ENCODE assay signal across 8 cellular contexts in genomic region chr7:45768516-45769394, GRCh38.
DNase-seq lines count a peak whose midpoint lies in the region; ATAC-seq and TF ChIP-seq lines count a peak whose summit lies in the region.
"Not testable (repeated sequence)": the region's sequence is repeated elsewhere in the genome, so short reads cannot be mapped to it uniquely, and the experiment has no call there.

No MANE protein-coding gene starts in this region.

- not testable (repeated sequence) for H3K9me3 Mint-ChIP-seq in WTC11, immature natural killer cell

- CTCF ChIA-PET in WTC11 (lab: Charles Lee): interaction anchor here (1.2 to 1.3 kb wide), 2 partner anchors 46 to 103 kb away, joined by 3 read pairs; no protein-coding TSS in a partner anchor

- peak overlapping the region; percentile 93 for H3K27ac ChIP-seq in caudate nucleus (ENCODE audit: low read depth, low read length)

- not testable (repeated sequence) for H3K27me3 Mint-ChIP-seq in WTC11 (ENCODE audit: low read depth); immature natural killer cell (ENCODE audit: low read depth in 3 of 3)

- not testable (repeated sequence) for H3K36me3 Mint-ChIP-seq in WTC11, immature natural killer cell

- H3K4me1 Mint-ChIP-seq in WTC11: not testable (repeated sequence)
- H3K4me1 Mint-ChIP-seq in immature natural killer cell: peaks cover 15 to 16% of the 10 kb centered on the region in 2 donors

- POLR2A ChIA-PET in WTC11 (lab: Charles Lee): not testable (repeated sequence)

- H3K27ac Mint-ChIP-seq in WTC11: peak overlapping the region; percentile 98
- H3K27ac Mint-ChIP-seq in immature natural killer cell: peak overlapping the region; percentile 97 to 99 (median 98)

- H3K4me3 Mint-ChIP-seq in WTC11 (peak overlapping the region; percentile 84), immature natural killer cell (peak overlapping the region; percentile 91 to 95 (median 93))

- ATAC-seq in GM18909 (IDR thresholded peaks at IDR 0.05; ENCODE audit: poor library complexity, unreplicated experiment): peak; percentile 100
- ATAC-seq in HG03159 (IDR thresholded peaks at IDR 0.05; ENCODE audit: unreplicated experiment): peak; percentile 100
- ATAC-seq in WTC11: peak; percentile 100

- DNase-seq in AG08395 (ENCODE audit: low spot score) (peak; percentile 93), NCI-H2227 (lab: John Stamatoyannopoulos, UW; ENCODE audit: unreplicated experiment) (peak; percentile 99), WTC11 (ENCODE audit: low spot score) (peak; percentile 99), caudate nucleus (lab: John Stamatoyannopoulos, UW) (peak; percentile 69 to 98 (median 94)), immature natural killer cell (peak; percentile 97 to 98 (median 97)), smooth muscle cell of the brain vasculature (ENCODE audit: low read depth, low spot score) (peak; percentile 96)

- TF ChIP-seq CTCF in WTC11 (IDR thresholded peaks at IDR 0.05): not testable (repeated sequence)

TF ChIP-seq in WTC11, 78 proteins besides CTCF, POLR2A, EP300 and RAD21:
- TF ChIP-seq NFYB (CRISPR knock-in tag; conservative IDR thresholded peaks at IDR 0.05; ENCODE audit: low read depth) (peak; percentile 80), ZBTB21 (CRISPR knock-in tag; IDR thresholded peaks at IDR 0.05; ENCODE audit: borderline replicate concordance) (peak; percentile 77; the same call in 1 of the 2 replicates), ESRRA (CRISPR knock-in tag; IDR thresholded peaks at IDR 0.05; ENCODE audit: borderline replicate concordance) (0 out of 2 replicates have a peak, but pooled peaks have one; percentile 32), USF2 (CRISPR knock-in tag; IDR thresholded peaks at IDR 0.05) (peak; percentile 41; the same call in 1 of the 2 replicates), SP1 (CRISPR knock-in tag; conservative IDR thresholded peaks at IDR 0.05) (peak; percentile 63), NFE2L1 (CRISPR knock-in tag; IDR thresholded peaks at IDR 0.05) (0 out of 2 replicates have a peak, but pooled peaks have one; percentile 19), GABPB1 (CRISPR knock-in tag; IDR thresholded peaks at IDR 0.05) (peak; percentile 47; the same call in 1 of the 2 replicates), CREB1 (CRISPR knock-in tag; IDR thresholded peaks at IDR 0.05) (peak; percentile 67; the same call in 1 of the 2 replicates), CREM (CRISPR knock-in tag; IDR thresholded peaks at IDR 0.05) (peak; percentile 98), MYBL2 (CRISPR knock-in tag; IDR thresholded peaks at IDR 0.05) (0 out of 2 replicates have a peak, but pooled peaks have one; percentile 38), ETV6 (CRISPR knock-in tag; IDR thresholded peaks at IDR 0.05) (peak; percentile 44; the same call in 1 of the 2 replicates), FOXK1 (CRISPR knock-in tag; IDR thresholded peaks at IDR 0.05) (peak; percentile 96), ATF1 (CRISPR knock-in tag; IDR thresholded peaks at IDR 0.05) (peak; percentile 42; the same call in 1 of the 2 replicates)
- TF ChIP-seq, protein P1, sequence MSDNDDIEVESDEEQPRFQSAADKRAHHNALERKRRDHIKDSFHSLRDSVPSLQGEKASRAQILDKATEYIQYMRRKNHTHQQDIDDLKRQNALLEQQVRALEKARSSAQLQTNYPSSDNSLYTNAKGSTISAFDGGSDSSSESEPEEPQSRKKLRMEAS (CRISPR knock-in tag; IDR thresholded peaks at IDR 0.05): peak; percentile 28; the same call in 1 of the 2 replicates
- TF ChIP-seq, protein P2, sequence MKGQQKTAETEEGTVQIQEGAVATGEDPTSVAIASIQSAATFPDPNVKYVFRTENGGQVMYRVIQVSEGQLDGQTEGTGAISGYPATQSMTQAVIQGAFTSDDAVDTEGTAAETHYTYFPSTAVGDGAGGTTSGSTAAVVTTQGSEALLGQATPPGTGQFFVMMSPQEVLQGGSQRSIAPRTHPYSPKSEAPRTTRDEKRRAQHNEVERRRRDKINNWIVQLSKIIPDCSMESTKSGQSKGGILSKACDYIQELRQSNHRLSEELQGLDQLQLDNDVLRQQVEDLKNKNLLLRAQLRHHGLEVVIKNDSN (CRISPR knock-in tag; IDR thresholded peaks at IDR 0.05): 0 out of 2 replicates have a peak, but pooled peaks have one; percentile 7

Comparison
In these comparisons a context has a peak if more than half of its experiments do, and no peak if none do; other contexts are left out.
1. Peak in every context shown above with its lines: DNase-seq, ATAC-seq and H3K27ac ChIP-seq.